2 cellular contexts compared by ENCODE assay signal in the genomic region with DNA sequence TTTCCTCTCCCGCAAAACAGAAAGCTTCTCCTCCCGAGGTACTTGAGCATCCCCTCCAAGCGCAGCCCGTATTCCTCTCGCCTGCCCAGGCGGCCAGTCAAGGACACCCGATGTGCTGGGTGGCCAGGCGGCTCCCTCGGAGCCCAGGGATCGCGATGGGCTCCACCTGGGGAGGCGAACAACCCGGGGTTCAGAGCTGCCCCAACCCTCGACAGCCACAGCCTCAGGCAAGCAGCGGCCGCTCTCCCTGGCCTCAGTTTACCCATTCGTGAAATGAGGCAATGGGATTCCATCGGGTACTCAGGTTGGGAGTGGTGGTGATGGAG.
TF ChIP-seq lines count a peak whose summit lies in the region.

No MANE protein-coding gene starts in this region.

TF ChIP-seq in GM23338, 12 proteins besides CTCF, POLR2A, EP300 and RAD21 (continues in another document):
- TF ChIP-seq ZNF114 (CRISPR knock-in tag; IDR thresholded peaks at IDR 0.05), result no peak
- TF ChIP-seq ZNF462 (CRISPR knock-in tag; IDR thresholded peaks at IDR 0.05), result no peak
- no peak for TF ChIP-seq EZH2 (IDR thresholded peaks at IDR 0.05; ENCODE audit: low read depth, unreplicated experiment)
- no peak for TF ChIP-seq JUNB (IDR thresholded peaks at IDR 0.05; ENCODE audit: unreplicated experiment)
- no peak for TF ChIP-seq EZH2phosphoT487 (IDR thresholded peaks at IDR 0.05; ENCODE audit: unreplicated experiment)
- TF ChIP-seq ZNF331 (CRISPR knock-in tag; IDR thresholded peaks at IDR 0.05; ENCODE audit: low read depth), result no peak
- TF ChIP-seq NANOG (IDR thresholded peaks at IDR 0.05; ENCODE audit: borderline replicate concordance), result no peak
- TF ChIP-seq CREB1 (CRISPR knock-in tag; IDR thresholded peaks at IDR 0.05; ENCODE audit: low read depth), result no peak
- TF ChIP-seq, protein P1, sequence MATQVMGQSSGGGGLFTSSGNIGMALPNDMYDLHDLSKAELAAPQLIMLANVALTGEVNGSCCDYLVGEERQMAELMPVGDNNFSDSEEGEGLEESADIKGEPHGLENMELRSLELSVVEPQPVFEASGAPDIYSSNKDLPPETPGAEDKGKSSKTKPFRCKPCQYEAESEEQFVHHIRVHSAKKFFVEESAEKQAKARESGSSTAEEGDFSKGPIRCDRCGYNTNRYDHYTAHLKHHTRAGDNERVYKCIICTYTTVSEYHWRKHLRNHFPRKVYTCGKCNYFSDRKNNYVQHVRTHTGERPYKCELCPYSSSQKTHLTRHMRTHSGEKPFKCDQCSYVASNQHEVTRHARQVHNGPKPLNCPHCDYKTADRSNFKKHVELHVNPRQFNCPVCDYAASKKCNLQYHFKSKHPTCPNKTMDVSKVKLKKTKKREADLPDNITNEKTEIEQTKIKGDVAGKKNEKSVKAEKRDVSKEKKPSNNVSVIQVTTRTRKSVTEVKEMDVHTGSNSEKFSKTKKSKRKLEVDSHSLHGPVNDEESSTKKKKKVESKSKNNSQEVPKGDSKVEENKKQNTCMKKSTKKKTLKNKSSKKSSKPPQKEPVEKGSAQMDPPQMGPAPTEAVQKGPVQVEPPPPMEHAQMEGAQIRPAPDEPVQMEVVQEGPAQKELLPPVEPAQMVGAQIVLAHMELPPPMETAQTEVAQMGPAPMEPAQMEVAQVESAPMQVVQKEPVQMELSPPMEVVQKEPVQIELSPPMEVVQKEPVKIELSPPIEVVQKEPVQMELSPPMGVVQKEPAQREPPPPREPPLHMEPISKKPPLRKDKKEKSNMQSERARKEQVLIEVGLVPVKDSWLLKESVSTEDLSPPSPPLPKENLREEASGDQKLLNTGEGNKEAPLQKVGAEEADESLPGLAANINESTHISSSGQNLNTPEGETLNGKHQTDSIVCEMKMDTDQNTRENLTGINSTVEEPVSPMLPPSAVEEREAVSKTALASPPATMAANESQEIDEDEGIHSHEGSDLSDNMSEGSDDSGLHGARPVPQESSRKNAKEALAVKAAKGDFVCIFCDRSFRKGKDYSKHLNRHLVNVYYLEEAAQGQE (IDR thresholded peaks at IDR 0.05; ENCODE audit: unreplicated experiment), result no peak
- no peak for TF ChIP-seq POLR2AphosphoS5 (IDR thresholded peaks at IDR 0.05; ENCODE audit: low read depth)
- TF ChIP-seq, protein P2, sequence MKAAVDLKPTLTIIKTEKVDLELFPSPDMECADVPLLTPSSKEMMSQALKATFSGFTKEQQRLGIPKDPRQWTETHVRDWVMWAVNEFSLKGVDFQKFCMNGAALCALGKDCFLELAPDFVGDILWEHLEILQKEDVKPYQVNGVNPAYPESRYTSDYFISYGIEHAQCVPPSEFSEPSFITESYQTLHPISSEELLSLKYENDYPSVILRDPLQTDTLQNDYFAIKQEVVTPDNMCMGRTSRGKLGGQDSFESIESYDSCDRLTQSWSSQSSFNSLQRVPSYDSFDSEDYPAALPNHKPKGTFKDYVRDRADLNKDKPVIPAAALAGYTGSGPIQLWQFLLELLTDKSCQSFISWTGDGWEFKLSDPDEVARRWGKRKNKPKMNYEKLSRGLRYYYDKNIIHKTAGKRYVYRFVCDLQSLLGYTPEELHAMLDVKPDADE (IDR thresholded peaks at IDR 0.05), result no peak

TF ChIP-seq in K562, 482 proteins besides CTCF, POLR2A, EP300 and RAD21:
- TF ChIP-seq, protein P3, sequence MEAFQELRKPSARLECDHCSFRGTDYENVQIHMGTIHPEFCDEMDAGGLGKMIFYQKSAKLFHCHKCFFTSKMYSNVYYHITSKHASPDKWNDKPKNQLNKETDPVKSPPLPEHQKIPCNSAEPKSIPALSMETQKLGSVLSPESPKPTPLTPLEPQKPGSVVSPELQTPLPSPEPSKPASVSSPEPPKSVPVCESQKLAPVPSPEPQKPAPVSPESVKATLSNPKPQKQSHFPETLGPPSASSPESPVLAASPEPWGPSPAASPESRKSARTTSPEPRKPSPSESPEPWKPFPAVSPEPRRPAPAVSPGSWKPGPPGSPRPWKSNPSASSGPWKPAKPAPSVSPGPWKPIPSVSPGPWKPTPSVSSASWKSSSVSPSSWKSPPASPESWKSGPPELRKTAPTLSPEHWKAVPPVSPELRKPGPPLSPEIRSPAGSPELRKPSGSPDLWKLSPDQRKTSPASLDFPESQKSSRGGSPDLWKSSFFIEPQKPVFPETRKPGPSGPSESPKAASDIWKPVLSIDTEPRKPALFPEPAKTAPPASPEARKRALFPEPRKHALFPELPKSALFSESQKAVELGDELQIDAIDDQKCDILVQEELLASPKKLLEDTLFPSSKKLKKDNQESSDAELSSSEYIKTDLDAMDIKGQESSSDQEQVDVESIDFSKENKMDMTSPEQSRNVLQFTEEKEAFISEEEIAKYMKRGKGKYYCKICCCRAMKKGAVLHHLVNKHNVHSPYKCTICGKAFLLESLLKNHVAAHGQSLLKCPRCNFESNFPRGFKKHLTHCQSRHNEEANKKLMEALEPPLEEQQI (IDR thresholded peaks at IDR 0.05), result no peak
- no peak for TF ChIP-seq HNRNPUL1 (IDR thresholded peaks at IDR 0.05; ENCODE audit: low read length)
- TF ChIP-seq BCL6 (CRISPR knock-in tag; IDR thresholded peaks at IDR 0.05), result no peak
- no peak for TF ChIP-seq THRB (CRISPR knock-in tag; conservative IDR thresholded peaks at IDR 0.05)
- TF ChIP-seq ZNF41 (CRISPR knock-in tag; conservative IDR thresholded peaks at IDR 0.05), result no peak
- TF ChIP-seq POLR2AphosphoS2 (IDR thresholded peaks at IDR 0.05; ENCODE audit: low read length), result no peak
- no peak for TF ChIP-seq POLR2AphosphoS5 (IDR thresholded peaks at IDR 0.05; ENCODE audit: control insufficient read depth, insufficient read depth, low read depth, low read length)
- no peak for TF ChIP-seq SMARCE1 (IDR thresholded peaks at IDR 0.05)
- TF ChIP-seq, protein P4, sequence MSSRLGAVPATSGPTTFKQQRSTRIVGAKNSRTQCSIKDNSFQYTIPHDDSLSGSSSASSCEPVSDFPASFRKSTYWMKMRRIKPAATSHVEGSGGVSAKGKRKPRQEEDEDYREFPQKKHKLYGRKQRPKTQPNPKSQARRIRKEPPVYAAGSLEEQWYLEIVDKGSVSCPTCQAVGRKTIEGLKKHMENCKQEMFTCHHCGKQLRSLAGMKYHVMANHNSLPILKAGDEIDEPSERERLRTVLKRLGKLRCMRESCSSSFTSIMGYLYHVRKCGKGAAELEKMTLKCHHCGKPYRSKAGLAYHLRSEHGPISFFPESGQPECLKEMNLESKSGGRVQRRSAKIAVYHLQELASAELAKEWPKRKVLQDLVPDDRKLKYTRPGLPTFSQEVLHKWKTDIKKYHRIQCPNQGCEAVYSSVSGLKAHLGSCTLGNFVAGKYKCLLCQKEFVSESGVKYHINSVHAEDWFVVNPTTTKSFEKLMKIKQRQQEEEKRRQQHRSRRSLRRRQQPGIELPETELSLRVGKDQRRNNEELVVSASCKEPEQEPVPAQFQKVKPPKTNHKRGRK (tag; IDR thresholded peaks at IDR 0.05), result no peak
- no peak for TF ChIP-seq ZSCAN29 (IDR thresholded peaks at IDR 0.05)
- TF ChIP-seq ILK (tag; IDR thresholded peaks at IDR 0.05; ENCODE audit: borderline replicate concordance, low read depth), result no peak
- no peak for TF ChIP-seq ESRRA (IDR thresholded peaks at IDR 0.05; ENCODE audit: borderline replicate concordance, low read depth)
- no peak for TF ChIP-seq ZNF121 (CRISPR knock-in tag; conservative IDR thresholded peaks at IDR 0.05)
- TF ChIP-seq MECOM (CRISPR knock-in tag; IDR thresholded peaks at IDR 0.05), result no peak
- TF ChIP-seq PURB (CRISPR knock-in tag; IDR thresholded peaks at IDR 0.05; ENCODE audit: low read depth), result no peak
- no peak for TF ChIP-seq HMGXB4 (CRISPR knock-in tag; IDR thresholded peaks at IDR 0.05)
- no peak for TF ChIP-seq MIER1 (IDR thresholded peaks at IDR 0.05; ENCODE audit: low read depth)
- TF ChIP-seq, protein P5, sequence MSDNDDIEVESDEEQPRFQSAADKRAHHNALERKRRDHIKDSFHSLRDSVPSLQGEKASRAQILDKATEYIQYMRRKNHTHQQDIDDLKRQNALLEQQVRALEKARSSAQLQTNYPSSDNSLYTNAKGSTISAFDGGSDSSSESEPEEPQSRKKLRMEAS (CRISPR knock-in tag; IDR thresholded peaks at IDR 0.05), result no peak
